Comparison of ENCODE assay signal across 8 cellular contexts in the genomic region with DNA sequence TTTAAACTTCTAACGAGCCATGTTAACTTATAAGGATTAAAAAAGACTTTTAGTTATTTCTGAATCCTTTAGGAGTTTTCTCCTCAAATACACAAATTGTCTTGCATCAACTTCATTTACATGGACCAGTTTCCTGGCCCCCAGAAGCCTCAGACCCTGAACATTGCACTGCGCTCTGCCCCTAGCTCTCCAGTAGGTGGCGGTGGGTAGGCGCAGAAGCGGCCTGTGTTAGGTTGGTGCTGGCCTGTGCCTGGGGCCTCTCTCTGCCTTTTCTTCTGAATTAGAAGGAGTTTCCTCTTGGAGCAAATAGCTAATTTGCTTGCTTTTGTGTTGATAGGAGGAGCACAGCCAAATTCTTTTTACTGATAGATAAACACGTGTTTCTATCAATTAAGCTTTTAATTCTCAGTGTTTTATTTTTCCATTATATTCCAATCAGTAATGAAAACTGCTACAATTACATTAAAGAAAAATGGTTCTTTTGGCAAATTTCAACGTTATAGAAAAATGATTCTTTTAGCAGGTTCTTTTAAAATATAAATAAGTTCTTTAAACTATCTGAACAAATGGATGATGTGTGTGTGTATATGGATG. TPM values are rescaled to one million over a fixed set of nuclear protein-coding genes. Genes with fewer than 3 reads are reported as not detected.
DNase-seq lines count a peak whose midpoint lies in the region; ATAC-seq and TF ChIP-seq lines count a peak whose summit lies in the region.

No MANE protein-coding gene starts in this region.

- no peak overlapping the region for H3K27ac Mint-ChIP-seq in activated CD4-positive, alpha-beta T cell treated with anti-CD3 and anti-CD28 coated beads for 36 hours

- DNase-seq in CD1c-positive myeloid dendritic cell (ENCODE audit: extremely low spot score) (peak; percentile 32), NCI-H446 treated with DMSO at 0.1 percent for 48 hours (lab: John Stamatoyannopoulos, UW) (peak; percentile 30), coronary artery (ENCODE audit: low spot score) (no peak), left lung (peak; percentile 61 to 82)
- DNase-seq in activated CD4-positive, alpha-beta T cell treated with anti-CD3 and anti-CD28 coated beads for 36 hours, result peak; percentile 75
- peak; percentile 3 to 10 (median 6) for DNase-seq in stimulated activated CD4-positive, alpha-beta T cell treated with anti-CD3 and anti-CD28 coated beads, TNF-alpha, amount 100 ng/mL, for 4 hours (ENCODE audit: low read depth in 3 of 3)

- peaks cover 24% of the 10 kb centered on the region for H3K36me3 Mint-ChIP-seq in activated CD4-positive, alpha-beta T cell treated with anti-CD3 and anti-CD28 coated beads for 36 hours (ENCODE audit: low read depth)

- H3K27me3 ChIP-seq in left lung, result no peaks in the 10 kb centered on the region

- H3K9me3 Mint-ChIP-seq in activated CD4-positive, alpha-beta T cell treated with anti-CD3 and anti-CD28 coated beads for 36 hours (ENCODE audit: low read depth), result no peaks in the 10 kb centered on the region

- H3K27me3 Mint-ChIP-seq in activated CD4-positive, alpha-beta T cell treated with anti-CD3 and anti-CD28 coated beads for 36 hours, result no peaks in the 10 kb centered on the region

- H3K27ac ChIP-seq in coronary artery, result no peak overlapping the region
- H3K27ac ChIP-seq in left lung, result no peak overlapping the region

- H3K36me3 ChIP-seq in left lung, result no peaks in the 10 kb centered on the region

- intact Hi-C loops in activated CD4-positive, alpha-beta T cell treated with anti-CD3 and anti-CD28 coated beads for 36 hours (cut with DNase I, micrococcal nuclease), result loop anchor here (1.0 to 10.0 kb wide), 6 partner anchors 160 to 1030 kb away; no protein-coding TSS in a partner anchor
- intact Hi-C loops in left lung (cut with DNase I), result no loop called here

- CTCF ChIA-PET in activated CD4-positive, alpha-beta T cell treated with anti-CD3 and anti-CD28 coated beads for 36 hours (lab: Charles Lee), result interaction anchor here (0.6 to 1.4 kb wide), 11 partner anchors 11 to 1029 kb away, joined by 3 to 5 read pairs (median 3); no protein-coding TSS in a partner anchor

- H3K4me1 ChIP-seq in left lung, result no peaks in the 10 kb centered on the region

- H3K4me3 ChIP-seq in coronary artery (no peak overlapping the region), left lung (no peak overlapping the region)

- POLR2A ChIA-PET in activated CD4-positive, alpha-beta T cell treated with anti-CD3 and anti-CD28 coated beads for 36 hours (lab: Charles Lee), result interaction anchor here (0.6 kb wide), 1 partner anchor 46 kb away, joined by 4 read pairs; no protein-coding TSS in a partner anchor

- ATAC-seq in GM19351 (IDR thresholded peaks at IDR 0.05; ENCODE audit: unreplicated experiment) (peak; percentile 91), HG03378 (IDR thresholded peaks at IDR 0.05; ENCODE audit: unreplicated experiment) (peak; percentile 82), left lung (peak; percentile 97)
- peak; percentile 97 for ATAC-seq in activated CD4-positive, alpha-beta T cell treated with anti-CD3 and anti-CD28 coated beads for 36 hours

- TF ChIP-seq CTCF in coronary artery (IDR thresholded peaks at IDR 0.05), result peak; percentile 71
- TF ChIP-seq CTCF in left lung (IDR thresholded peaks at IDR 0.05), result peak; percentile 79 to 90

- no peaks in the 10 kb centered on the region for H3K4me1 Mint-ChIP-seq in activated CD4-positive, alpha-beta T cell treated with anti-CD3 and anti-CD28 coated beads for 36 hours

- H3K9me3 ChIP-seq in left lung, result no peaks in the 10 kb centered on the region

- H3K4me3 Mint-ChIP-seq in activated CD4-positive, alpha-beta T cell treated with anti-CD3 and anti-CD28 coated beads for 36 hours, result no peak overlapping the region

RNA-seq across cellular contexts. Expression of a gene that starts 44.4 kb away (rescaled TPM):
- 10 to 100 TPM; 40.7 to 54.6 TPM for total RNA-seq in activated CD4-positive, alpha-beta T cell treated with anti-CD3 and anti-CD28 coated beads for 36 hours
- total RNA-seq in left lung, result 10 to 100 TPM; 14.8 to 25.4 TPM

Comparison
In these comparisons a context has a peak if more than half of its experiments do, and no peak if none do; other contexts are left out.
1. intact Hi-C loops: an anchor here in activated CD4-positive, alpha-beta T cell treated with anti-CD3 and anti-CD28 coated beads for 36 hours (1.0 to 10.0 kb wide); none called in left lung.